ENCODE assay signal across 13 cellular contexts in the genomic region with DNA sequence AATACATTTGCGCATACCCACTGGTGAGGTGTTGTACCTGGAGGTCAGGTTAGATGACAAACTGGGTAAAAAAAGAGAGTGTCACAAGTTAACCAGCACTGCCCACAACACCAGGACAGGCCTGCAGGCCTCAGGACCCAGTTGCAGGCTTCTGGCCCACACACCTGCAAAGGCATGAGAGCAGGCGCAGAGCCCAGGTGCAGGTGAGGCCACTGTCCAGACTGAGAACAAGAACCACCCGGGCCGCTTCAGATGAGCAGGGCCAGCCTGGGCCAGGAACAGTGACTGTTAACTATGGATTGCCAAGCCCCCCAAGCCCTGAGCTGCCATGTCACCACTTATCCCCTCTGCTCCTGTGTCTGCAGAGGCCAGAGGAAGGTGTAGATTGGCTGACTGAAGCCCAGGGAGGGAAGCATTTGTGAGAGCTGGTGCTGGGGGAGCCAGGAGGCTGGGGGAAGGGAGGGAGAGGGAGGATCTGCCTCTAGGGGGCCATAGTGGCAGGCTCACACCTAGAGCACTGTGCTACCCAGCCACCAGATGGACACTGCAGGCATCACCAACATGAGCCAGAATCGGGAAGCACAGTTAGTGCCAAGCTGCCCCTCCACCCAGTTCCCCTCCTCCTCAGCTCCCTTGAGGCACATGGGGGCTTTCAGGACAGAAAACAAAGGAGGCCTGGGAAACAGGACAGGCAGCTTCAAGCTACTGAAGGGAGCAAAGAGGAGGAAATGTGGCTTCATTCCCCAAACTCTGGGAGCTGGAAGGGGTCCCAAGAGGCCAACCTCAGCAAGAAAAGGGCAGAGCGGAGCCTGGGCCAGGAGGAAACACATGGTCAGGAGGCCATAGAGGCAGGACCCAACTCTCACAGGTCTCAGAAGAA.
DNase-seq lines count a peak whose midpoint lies in the region; ATAC-seq and TF ChIP-seq lines count a peak whose summit lies in the region.
"Had no signal": no experiment of that assay in that cellular context is flagged by ENCODE, and none has a peak within 500 bp of the region (broad histone marks: within the 10 kb centered on the region; RNA-seq: fewer than 3 reads in every experiment).

No MANE protein-coding gene starts in this region.

- TF ChIP-seq CTCF in HEK293 (tag by site-specific recombination; IDR thresholded peaks at IDR 0.05) (peak; percentile 72), foreskin fibroblast (IDR thresholded peaks at IDR 0.05; ENCODE audit: low read depth, low read length) (no peak)

- H3K9ac ChIP-seq in iPS-20b (ENCODE audit: low read depth, low read length), result no peak overlapping the region

- POLR2A ChIA-PET in HEK293 (lab: Yijun Ruan, JAX), result no interaction called here

- CTCF ChIA-PET in HEK293 (lab: Yijun Ruan, JAX), result interaction anchor here (0.7 to 0.8 kb wide), 2 partner anchors 121 to 292 kb away, joined by 3 to 4 read pairs; no protein-coding TSS in a partner anchor

- peaks cover 0 to 13% of the 10 kb centered on the region in 2 experiments; a peak in 1 of 3 replicates for H3K36me3 ChIP-seq in HEK293 (ENCODE audit: control insufficient read depth in 2 of 2, insufficient read depth in 1 of 2, low read length in 2 of 2)
- H3K36me3 ChIP-seq in iPS-20b (ENCODE audit: insufficient read depth, low read depth, low read length), result peaks cover 16% of the 10 kb centered on the region; the same call in 1 of the 2 replicates

- H3K27me3 ChIP-seq in iPS-20b (ENCODE audit: insufficient read depth, low read length), result no peaks in the 10 kb centered on the region
- H3K27me3 ChIP-seq: upper lobe of left lung had no signal

- H3K9me3 ChIP-seq in HEK293 (ENCODE audit: control insufficient read depth, insufficient read depth, low read depth, low read length) (no peaks in the 10 kb centered on the region), iPS-20b (ENCODE audit: insufficient read depth, low read depth, low read length) (no peaks in the 10 kb centered on the region)
- H3K9me3 ChIP-seq: upper lobe of left lung had no signal

- H3K4me3 ChIP-seq in HEK293 (ENCODE audit: low read depth, low read length) (no peak overlapping the region), iPS-20b (ENCODE audit: low read length) (no peak overlapping the region), foreskin fibroblast (ENCODE audit: low read depth in 1 of 2, low read length in 2 of 2) (no peak overlapping the region)
- H3K4me3 ChIP-seq: skin epidermis, upper lobe of left lung had no signal

- H3K4me1 ChIP-seq in HEK293 (ENCODE audit: control insufficient read depth, insufficient read depth, low read length) (no peaks in the 10 kb centered on the region), iPS-20b (ENCODE audit: insufficient read depth, low read length) (peaks cover 7% of the 10 kb centered on the region; the same call in 1 of the 2 replicates)

- H3K27ac ChIP-seq in HEK293 (ENCODE audit: extremely low read depth, low read depth, low read length) (no peak overlapping the region), angular gyrus (ENCODE audit: low read depth, low read length) (peak overlapping the region; percentile 19), iPS-20b (ENCODE audit: low read length) (peak overlapping the region; percentile 50)
- H3K27ac ChIP-seq: skin epidermis had no signal

- DNase-seq in Ammon's horn (ENCODE audit: low spot score) (peak; percentile 63), foreskin fibroblast (no peak), GDM1 (lab: John Stamatoyannopoulos, UW) (no peak)
- no peak for DNase-seq in activated effector memory CD4-positive, alpha-beta T cell treated with Interleukin-2 at 50 U/mL for 16 hours
- DNase-seq: activated CD4-positive, alpha-beta T cell treated with anti-CD3 and anti-CD28 coated beads, Interleukin-2, amount 50 U/mL, for 48 hours; NCI-H1105; upper lobe of left lung had no signal

- no peak for ATAC-seq in HG03354 (IDR thresholded peaks at IDR 0.05; ENCODE audit: poor library complexity, severe bottlenecking, unreplicated experiment)
- ATAC-seq: activated naive CD4-positive, alpha-beta T cell treated with anti-CD3 and anti-CD28 coated beads, Interleukin-2, amount 50 U/mL, for 72 hours had no signal

TF ChIP-seq in HEK293, 187 proteins besides CTCF, POLR2A, EP300 and RAD21 (continues in another document):
- TF ChIP-seq ZSCAN5A (tag by site-specific recombination; IDR thresholded peaks at IDR 0.05) (no peak), ZEB2 (tag by site-specific recombination; IDR thresholded peaks at IDR 0.05) (no peak), ZSCAN23 (tag by site-specific recombination; IDR thresholded peaks at IDR 0.05) (no peak), ZNF214 (tag by site-specific recombination; IDR thresholded peaks at IDR 0.05; ENCODE audit: borderline replicate concordance) (no peak), PRDM4 (tag by site-specific recombination; IDR thresholded peaks at IDR 0.05) (no peak), ZNF777 (tag by site-specific recombination; IDR thresholded peaks at IDR 0.05; ENCODE audit: borderline replicate concordance) (no peak), SCRT1 (tag by site-specific recombination; IDR thresholded peaks at IDR 0.05; ENCODE audit: borderline replicate concordance) (no peak), BCL11A (tag by site-specific recombination; IDR thresholded peaks at IDR 0.05; ENCODE audit: low read depth) (no peak), AEBP2 (tag by site-specific recombination; IDR thresholded peaks at IDR 0.05; ENCODE audit: borderline replicate concordance) (no peak)
- TF ChIP-seq, protein P1, sequence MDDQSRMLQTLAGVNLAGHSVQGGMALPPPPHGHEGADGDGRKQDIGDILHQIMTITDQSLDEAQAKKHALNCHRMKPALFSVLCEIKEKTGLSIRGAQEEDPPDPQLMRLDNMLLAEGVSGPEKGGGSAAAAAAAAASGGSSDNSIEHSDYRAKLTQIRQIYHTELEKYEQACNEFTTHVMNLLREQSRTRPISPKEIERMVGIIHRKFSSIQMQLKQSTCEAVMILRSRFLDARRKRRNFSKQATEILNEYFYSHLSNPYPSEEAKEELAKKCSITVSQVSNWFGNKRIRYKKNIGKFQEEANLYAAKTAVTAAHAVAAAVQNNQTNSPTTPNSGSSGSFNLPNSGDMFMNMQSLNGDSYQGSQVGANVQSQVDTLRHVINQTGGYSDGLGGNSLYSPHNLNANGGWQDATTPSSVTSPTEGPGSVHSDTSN (CRISPR knock-in tag; IDR thresholded peaks at IDR 0.05), result no peak
